Comparison of ENCODE assay signal across 8 cellular contexts in genomic region chr2:86195055-86195807, GRCh38. TPM values are rescaled to one million over a fixed set of nuclear protein-coding genes. Genes with fewer than 3 reads are reported as not detected.
DNase-seq lines count a peak whose midpoint lies in the region; ATAC-seq and TF ChIP-seq lines count a peak whose summit lies in the region.

TSS of gene IMMT (minus strand) at chr2:86195462. CDS start at chr2:86195382, 80 bp downstream.

- ATAC-seq in GM19324 (IDR thresholded peaks at IDR 0.05; ENCODE audit: low FRiP score, unreplicated experiment): peak; percentile 88
- peak; percentile 72 for ATAC-seq in HG03469 (IDR thresholded peaks at IDR 0.05; ENCODE audit: unreplicated experiment)
- peak; percentile 95 for ATAC-seq in left lung

- H3K9me3 ChIP-seq in left lung: no peaks in the 10 kb centered on the region

- H3K27me3 ChIP-seq in BJ (ENCODE audit: control insufficient read depth, insufficient read depth, low read length) (no peaks in the 10 kb centered on the region), left lung (no peaks in the 10 kb centered on the region)

- CTCF ChIA-PET in BJ (lab: Yijun Ruan, JAX): interaction anchor here (0.7 to 1.2 kb wide), 2 partner anchors 18 to 489 kb away, joined by 3 read pairs; no protein-coding TSS in a partner anchor

- POLR2A ChIA-PET in BJ (lab: Charles Lee): interaction anchor here (1.1 kb wide), 1 partner anchor 246 kb away, joined by 7 read pairs; the partner anchor contains the start of gene KDM3A

- peak within 1 kb of the TSS; percentile 97 to 99 for H3K27ac ChIP-seq in left lung

- intact Hi-C loops in left lung (cut with DNase I): no loop called here

- H3K4me1 ChIP-seq in left lung: peaks cover 18 to 44% of the 10 kb centered on the region in 2 donors

- DNase-seq in BJ (ENCODE audit: low read depth): peak; percentile 78
- DNase-seq in NCI-H526 treated with DMSO at 0.1 percent for 48 hours (lab: John Stamatoyannopoulos, UW): peak; percentile 89
- peak; percentile 89 for DNase-seq in activated CD4-positive, alpha-beta T cell treated with anti-CD3 and anti-CD28 coated beads, Interleukin-2, amount 50 U/mL, for 1 hour
- DNase-seq in dedifferentiated amniotic fluid mesenchymal stem cell (ENCODE audit: extremely low spot score): peak; percentile 95
- peak; percentile 96 to 98 for DNase-seq in left lung
- peak; percentile 88 to 89 for DNase-seq in stimulated activated CD4-positive, alpha-beta T cell treated with anti-CD3 and anti-CD28 coated beads, Interleukin-2, amount 100 ng/mL, for 48 hours

- H3K4me3 ChIP-seq in BJ (ENCODE audit: low read depth, low read length): peak within 1 kb of the TSS; percentile 98
- H3K4me3 ChIP-seq in left lung: peak within 1 kb of the TSS; percentile 75 to 99

- no peak for TF ChIP-seq CTCF in BJ (IDR thresholded peaks at IDR 0.05; ENCODE audit: insufficient read depth, low read depth, low read length)
- no peak for TF ChIP-seq CTCF in left lung (IDR thresholded peaks at IDR 0.05)

- H3K36me3 ChIP-seq in BJ (ENCODE audit: control insufficient read depth, insufficient read depth, low read length): no peaks in the 10 kb centered on the region
- no peaks in the 10 kb centered on the region for H3K36me3 ChIP-seq in left lung

RNA-seq across cellular contexts. Expression of gene IMMT, which starts in this region (rescaled TPM):
- 33.7 and 51.3 TPM in 2 replicates for polyA plus RNA-seq in BJ (2011; rRNA removed)
- 23.4 and 25.3 TPM in 2 replicates for polyA minus RNA-seq in BJ (2011; rRNA and poly(A)+ RNA removed)
- 10 to 100 TPM; 66.8 to 79.7 TPM for total RNA-seq in left lung

Comparison
In these comparisons a context has a peak if more than half of its experiments do, and no peak if none do; other contexts are left out.
1. Peak in every context shown above with its lines: DNase-seq, ATAC-seq, H3K4me3 ChIP-seq and H3K27ac ChIP-seq.